ENCODE assay signal across 8 cellular contexts in the genomic region with DNA sequence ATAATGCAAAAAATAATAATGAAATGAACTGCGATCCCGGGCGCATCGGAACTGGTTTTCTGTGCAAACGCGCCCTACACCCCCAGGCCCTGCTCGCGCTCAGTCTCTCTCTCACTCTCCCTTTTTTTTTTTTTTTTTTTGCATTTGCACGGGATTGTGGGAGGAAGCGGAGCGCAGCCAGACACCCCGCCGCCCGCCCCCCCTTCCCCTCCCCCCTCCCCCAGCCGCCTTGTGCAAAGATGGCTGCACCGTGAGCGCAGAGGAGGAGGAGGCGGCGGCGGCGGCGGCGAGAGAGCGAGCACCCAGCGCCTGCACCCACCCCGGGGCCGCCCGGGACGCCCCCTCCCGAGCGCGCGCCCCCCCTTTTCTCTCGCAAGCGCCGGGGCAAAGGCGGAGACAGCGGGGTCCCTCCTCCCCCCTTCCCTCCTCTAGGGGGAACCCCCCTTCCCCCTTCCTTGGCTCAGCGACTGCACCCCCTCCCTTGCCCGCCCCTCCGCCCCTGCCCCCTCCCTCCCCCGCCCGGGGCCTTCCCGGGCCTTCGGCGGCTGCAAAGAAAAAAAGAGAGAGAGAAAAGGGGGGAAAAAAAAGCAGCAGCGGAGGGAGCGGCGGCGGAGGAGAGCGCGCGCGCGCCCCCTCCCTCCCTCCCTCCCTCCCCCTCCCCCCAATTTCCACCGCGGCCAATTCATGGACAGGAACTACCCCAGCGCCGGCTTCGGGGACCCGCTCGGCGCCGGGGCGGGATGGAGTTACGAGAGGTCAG. TPM values are rescaled to one million over a fixed set of nuclear protein-coding genes. Genes with fewer than 3 reads are reported as not detected.
DNase-seq lines count a peak whose midpoint lies in the region; ATAC-seq lines count a peak whose summit lies in the region.

A gene with protein sequence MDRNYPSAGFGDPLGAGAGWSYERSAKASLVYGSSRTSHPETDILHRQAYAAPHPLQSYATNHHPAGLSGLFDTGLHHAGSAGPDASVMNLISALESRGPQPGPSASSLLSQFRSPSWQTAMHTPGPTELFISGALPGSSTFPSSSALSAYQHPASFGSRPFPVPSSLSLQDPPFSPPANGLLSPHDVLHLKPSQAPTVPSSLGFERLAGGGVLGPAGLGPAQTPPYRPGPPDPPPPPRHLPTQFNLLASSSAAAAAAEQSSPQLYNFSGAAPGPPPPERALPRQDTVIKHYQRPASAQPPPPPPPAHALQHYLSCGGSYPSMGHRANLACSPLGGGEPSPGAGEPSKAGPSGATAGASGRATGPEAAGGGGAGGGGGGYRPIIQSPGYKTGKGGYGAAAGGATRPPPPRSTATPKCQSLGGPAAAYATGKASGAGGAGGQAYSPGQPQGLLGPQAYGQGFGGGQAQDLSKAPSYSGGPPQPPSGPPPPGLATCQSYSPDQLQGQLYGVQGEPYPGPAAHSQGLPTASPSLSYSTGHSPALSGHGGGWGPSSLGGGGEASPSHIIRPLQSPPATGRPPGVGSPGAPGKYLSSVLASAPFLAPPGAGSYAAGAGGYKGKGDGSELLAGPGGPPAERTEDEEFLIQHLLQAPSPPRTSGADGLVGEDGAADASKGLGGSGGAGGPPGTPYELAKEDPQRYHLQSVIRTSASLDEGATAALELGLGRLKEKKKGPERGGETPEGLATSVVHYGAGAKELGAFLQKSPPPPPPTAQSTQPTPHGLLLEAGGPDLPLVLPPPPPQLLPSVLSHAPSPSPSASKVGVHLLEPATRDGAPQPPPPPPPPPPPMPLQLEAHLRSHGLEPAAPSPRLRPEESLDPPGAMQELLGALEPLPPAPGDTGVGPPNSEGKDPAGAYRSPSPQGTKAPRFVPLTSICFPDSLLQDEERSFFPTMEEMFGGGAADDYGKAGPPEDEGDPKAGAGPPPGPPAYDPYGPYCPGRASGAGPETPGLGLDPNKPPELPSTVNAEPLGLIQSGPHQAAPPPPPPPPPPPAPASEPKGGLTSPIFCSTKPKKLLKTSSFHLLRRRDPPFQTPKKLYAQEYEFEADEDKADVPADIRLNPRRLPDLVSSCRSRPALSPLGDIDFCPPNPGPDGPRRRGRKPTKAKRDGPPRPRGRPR (N-terminal part only) (plus strand): TSS at position 212 of the 760 bp plus-strand sequence. CDS start 473 bp downstream, at position 685.

- no peaks in the 10 kb centered on the region for H3K27me3 ChIP-seq in stomach smooth muscle (ENCODE audit: control insufficient read depth in 1 of 2, insufficient read depth in 2 of 2, low read length in 2 of 2)

- H3K36me3 ChIP-seq in stomach smooth muscle (ENCODE audit: control insufficient read depth in 2 of 2, insufficient read depth in 2 of 2, low read length in 2 of 2): peaks cover 3 to 10% of the 10 kb centered on the region in 2 donors

- H3K27me3 Mint-ChIP-seq in activated T-helper 17 cell treated with anti-CD3 and anti-CD28 coated beads, Interleukin-2, amount 50 U/mL, for 72 hours: no peaks in the 10 kb centered on the region

- H3K4me1 Mint-ChIP-seq in activated T-helper 17 cell treated with anti-CD3 and anti-CD28 coated beads, Interleukin-2, amount 50 U/mL, for 72 hours: peaks cover 31% of the 10 kb centered on the region

- ATAC-seq in activated T-helper 17 cell treated with anti-CD3 and anti-CD28 coated beads, Interleukin-2, amount 50 U/mL, for 72 hours (replicated peaks): peak; percentile 10
- ATAC-seq in HG03097 (IDR thresholded peaks at IDR 0.05; ENCODE audit: low FRiP score, unreplicated experiment): no peak

- peak within 1 kb of the TSS; percentile 90 to 93 for H3K4me3 ChIP-seq in stomach smooth muscle (ENCODE audit: low read length in 2 of 2)

- peaks cover 30% of the 10 kb centered on the region for H3K4me1 ChIP-seq in stomach smooth muscle (ENCODE audit: control insufficient read depth, insufficient read depth, low read length)

- H3K9me3 ChIP-seq in stomach smooth muscle (ENCODE audit: control insufficient read depth in 2 of 2, low read length in 2 of 2): no peaks in the 10 kb centered on the region

- H3K4me3 Mint-ChIP-seq in activated T-helper 17 cell treated with anti-CD3 and anti-CD28 coated beads, Interleukin-2, amount 50 U/mL, for 72 hours: peak within 1 kb of the TSS; percentile 94

- H3K36me3 Mint-ChIP-seq in activated T-helper 17 cell treated with anti-CD3 and anti-CD28 coated beads, Interleukin-2, amount 50 U/mL, for 72 hours (ENCODE audit: low read depth): peaks cover 27% of the 10 kb centered on the region

- H3K27ac ChIP-seq in stomach smooth muscle (ENCODE audit: low read length): peak within 1 kb of the TSS; percentile 87

- H3K9me3 Mint-ChIP-seq in activated T-helper 17 cell treated with anti-CD3 and anti-CD28 coated beads, Interleukin-2, amount 50 U/mL, for 72 hours: no peaks in the 10 kb centered on the region

- H3K27ac Mint-ChIP-seq in activated T-helper 17 cell treated with anti-CD3 and anti-CD28 coated beads, Interleukin-2, amount 50 U/mL, for 72 hours: peak within 1 kb of the TSS; percentile 86

- peak within 1 kb of the TSS; percentile 87 to 91 for H3K9ac ChIP-seq in stomach smooth muscle (ENCODE audit: low read length in 2 of 2)

- peak; percentile 82 for DNase-seq in DMS53 (lab: John Stamatoyannopoulos, UW)
- peak; percentile 57 for DNase-seq in KG1 (lab: John Stamatoyannopoulos, UW)
- peak; percentile 75 for DNase-seq in RKO (ENCODE audit: low spot score)
- peak; percentile 72 for DNase-seq in fibroblast of gingiva (ENCODE audit: low read depth)
- DNase-seq in myocyte (ENCODE audit: low read depth): peak; percentile 67

RNA-seq across cellular contexts. Expression of the gene that starts here (rescaled TPM):
- total RNA-seq in activated T-helper 17 cell treated with anti-CD3 and anti-CD28 coated beads, Interleukin-2, amount 50 U/mL, for 72 hours: 10 to 100 TPM; 27.2 to 27.8 TPM
- total RNA-seq in myocyte: 3.2 and 4.4 TPM in 2 replicates
- polyA plus RNA-seq in myocyte (2012): 11.2 TPM
